ENCODE assay signal across 1 cellular context in the genomic region with DNA sequence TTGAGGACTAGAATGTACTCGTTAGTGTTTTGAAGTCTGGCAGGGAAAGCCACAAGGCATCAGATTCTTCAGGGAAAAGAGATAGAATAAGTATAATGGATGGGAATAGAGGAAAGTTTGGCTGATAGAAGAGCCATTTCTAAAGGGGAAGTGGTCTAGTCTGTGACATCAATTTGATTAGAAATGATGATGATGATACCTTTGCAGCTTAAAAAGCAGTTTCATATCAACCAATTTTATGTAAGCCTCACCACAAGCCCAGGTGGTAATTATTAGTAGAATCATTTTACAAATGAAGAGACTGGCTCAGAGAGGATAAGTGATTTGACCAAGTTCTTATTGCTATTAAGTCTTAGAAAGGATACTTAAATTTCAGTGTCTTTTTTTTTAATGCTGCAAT.
TF ChIP-seq lines count a peak whose summit lies in the region.

No MANE protein-coding gene starts in this region.

TF ChIP-seq in GM12878, 131 proteins besides CTCF, POLR2A, EP300 and RAD21 (continued from another document and continues in another):
- TF ChIP-seq, protein P1, sequence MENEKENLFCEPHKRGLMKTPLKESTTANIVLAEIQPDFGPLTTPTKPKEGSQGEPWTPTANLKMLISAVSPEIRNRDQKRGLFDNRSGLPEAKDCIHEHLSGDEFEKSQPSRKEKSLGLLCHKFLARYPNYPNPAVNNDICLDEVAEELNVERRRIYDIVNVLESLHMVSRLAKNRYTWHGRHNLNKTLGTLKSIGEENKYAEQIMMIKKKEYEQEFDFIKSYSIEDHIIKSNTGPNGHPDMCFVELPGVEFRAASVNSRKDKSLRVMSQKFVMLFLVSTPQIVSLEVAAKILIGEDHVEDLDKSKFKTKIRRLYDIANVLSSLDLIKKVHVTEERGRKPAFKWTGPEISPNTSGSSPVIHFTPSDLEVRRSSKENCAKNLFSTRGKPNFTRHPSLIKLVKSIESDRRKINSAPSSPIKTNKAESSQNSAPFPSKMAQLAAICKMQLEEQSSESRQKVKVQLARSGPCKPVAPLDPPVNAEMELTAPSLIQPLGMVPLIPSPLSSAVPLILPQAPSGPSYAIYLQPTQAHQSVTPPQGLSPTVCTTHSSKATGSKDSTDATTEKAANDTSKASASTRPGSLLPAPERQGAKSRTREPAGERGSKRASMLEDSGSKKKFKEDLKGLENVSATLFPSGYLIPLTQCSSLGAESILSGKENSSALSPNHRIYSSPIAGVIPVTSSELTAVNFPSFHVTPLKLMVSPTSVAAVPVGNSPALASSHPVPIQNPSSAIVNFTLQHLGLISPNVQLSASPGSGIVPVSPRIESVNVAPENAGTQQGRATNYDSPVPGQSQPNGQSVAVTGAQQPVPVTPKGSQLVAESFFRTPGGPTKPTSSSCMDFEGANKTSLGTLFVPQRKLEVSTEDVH (IDR thresholded peaks at IDR 0.05; ENCODE audit: low read depth, partially characterized antibody) = no peak
- peak; percentile 42 for TF ChIP-seq RUNX3 (IDR thresholded peaks at IDR 0.05; ENCODE audit: low read length)
- TF ChIP-seq, protein P2, sequence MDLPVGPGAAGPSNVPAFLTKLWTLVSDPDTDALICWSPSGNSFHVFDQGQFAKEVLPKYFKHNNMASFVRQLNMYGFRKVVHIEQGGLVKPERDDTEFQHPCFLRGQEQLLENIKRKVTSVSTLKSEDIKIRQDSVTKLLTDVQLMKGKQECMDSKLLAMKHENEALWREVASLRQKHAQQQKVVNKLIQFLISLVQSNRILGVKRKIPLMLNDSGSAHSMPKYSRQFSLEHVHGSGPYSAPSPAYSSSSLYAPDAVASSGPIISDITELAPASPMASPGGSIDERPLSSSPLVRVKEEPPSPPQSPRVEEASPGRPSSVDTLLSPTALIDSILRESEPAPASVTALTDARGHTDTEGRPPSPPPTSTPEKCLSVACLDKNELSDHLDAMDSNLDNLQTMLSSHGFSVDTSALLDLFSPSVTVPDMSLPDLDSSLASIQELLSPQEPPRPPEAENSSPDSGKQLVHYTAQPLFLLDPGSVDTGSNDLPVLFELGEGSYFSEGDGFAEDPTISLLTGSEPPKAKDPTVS (IDR thresholded peaks at IDR 0.05; ENCODE audit: low read depth, low read length) = no peak
- TF ChIP-seq, protein P3, sequence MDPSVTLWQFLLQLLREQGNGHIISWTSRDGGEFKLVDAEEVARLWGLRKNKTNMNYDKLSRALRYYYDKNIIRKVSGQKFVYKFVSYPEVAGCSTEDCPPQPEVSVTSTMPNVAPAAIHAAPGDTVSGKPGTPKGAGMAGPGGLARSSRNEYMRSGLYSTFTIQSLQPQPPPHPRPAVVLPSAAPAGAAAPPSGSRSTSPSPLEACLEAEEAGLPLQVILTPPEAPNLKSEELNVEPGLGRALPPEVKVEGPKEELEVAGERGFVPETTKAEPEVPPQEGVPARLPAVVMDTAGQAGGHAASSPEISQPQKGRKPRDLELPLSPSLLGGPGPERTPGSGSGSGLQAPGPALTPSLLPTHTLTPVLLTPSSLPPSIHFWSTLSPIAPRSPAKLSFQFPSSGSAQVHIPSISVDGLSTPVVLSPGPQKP (IDR thresholded peaks at IDR 0.05; ENCODE audit: low read depth, low read length) = no peak
- 0 out of 2 replicates have a peak, but pooled peaks have one; percentile 18 for TF ChIP-seq JUNB (IDR thresholded peaks at IDR 0.05)
- TF ChIP-seq HDAC6 (IDR thresholded peaks at IDR 0.05; ENCODE audit: unreplicated experiment) = no peak
- TF ChIP-seq, protein P4, sequence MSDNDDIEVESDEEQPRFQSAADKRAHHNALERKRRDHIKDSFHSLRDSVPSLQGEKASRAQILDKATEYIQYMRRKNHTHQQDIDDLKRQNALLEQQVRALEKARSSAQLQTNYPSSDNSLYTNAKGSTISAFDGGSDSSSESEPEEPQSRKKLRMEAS (IDR thresholded peaks at IDR 0.05; ENCODE audit: low read depth, low read length) = no peak
- no peak for TF ChIP-seq SUPT20H (IDR thresholded peaks at IDR 0.05; ENCODE audit: borderline replicate concordance, control insufficient read depth, low read depth, low read length)
- TF ChIP-seq EED (IDR thresholded peaks at IDR 0.05; ENCODE audit: low read depth) = no peak
- no peak for TF ChIP-seq STAT1 (conservative IDR thresholded peaks at IDR 0.05)
- no peak; the same call in 1 of the 2 replicates for TF ChIP-seq ZNF217 (IDR thresholded peaks at IDR 0.05)
- no peak for TF ChIP-seq NRF1 (conservative IDR thresholded peaks at IDR 0.05; ENCODE audit: low read depth, low read length)
- TF ChIP-seq ESRRA (IDR thresholded peaks at IDR 0.05; ENCODE audit: low read length) = no peak
- no peak; the same call in 1 of the 2 replicates for TF ChIP-seq NR2F1 (conservative IDR thresholded peaks at IDR 0.05)
- TF ChIP-seq JUND (IDR thresholded peaks at IDR 0.05; ENCODE audit: low read depth, low read length) = no peak
- no peak for TF ChIP-seq RCOR1 (conservative IDR thresholded peaks at IDR 0.05; ENCODE audit: low read depth, low read length)
- TF ChIP-seq, protein P5, sequence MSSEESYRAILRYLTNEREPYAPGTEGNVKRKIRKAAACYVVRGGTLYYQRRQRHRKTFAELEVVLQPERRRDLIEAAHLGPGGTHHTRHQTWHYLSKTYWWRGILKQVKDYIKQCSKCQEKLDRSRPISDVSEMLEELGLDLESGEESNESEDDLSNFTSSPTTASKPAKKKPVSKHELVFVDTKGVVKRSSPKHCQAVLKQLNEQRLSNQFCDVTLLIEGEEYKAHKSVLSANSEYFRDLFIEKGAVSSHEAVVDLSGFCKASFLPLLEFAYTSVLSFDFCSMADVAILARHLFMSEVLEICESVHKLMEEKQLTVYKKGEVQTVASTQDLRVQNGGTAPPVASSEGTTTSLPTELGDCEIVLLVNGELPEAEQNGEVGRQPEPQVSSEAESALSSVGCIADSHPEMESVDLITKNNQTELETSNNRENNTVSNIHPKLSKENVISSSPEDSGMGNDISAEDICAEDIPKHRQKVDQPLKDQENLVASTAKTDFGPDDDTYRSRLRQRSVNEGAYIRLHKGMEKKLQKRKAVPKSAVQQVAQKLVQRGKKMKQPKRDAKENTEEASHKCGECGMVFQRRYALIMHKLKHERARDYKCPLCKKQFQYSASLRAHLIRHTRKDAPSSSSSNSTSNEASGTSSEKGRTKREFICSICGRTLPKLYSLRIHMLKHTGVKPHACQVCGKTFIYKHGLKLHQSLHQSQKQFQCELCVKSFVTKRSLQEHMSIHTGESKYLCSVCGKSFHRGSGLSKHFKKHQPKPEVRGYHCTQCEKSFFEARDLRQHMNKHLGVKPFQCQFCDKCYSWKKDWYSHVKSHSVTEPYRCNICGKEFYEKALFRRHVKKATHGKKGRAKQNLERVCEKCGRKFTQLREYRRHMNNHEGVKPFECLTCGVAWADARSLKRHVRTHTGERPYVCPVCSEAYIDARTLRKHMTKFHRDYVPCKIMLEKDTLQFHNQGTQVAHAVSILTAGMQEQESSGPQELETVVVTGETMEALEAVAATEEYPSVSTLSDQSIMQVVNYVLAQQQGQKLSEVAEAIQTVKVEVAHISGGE (CRISPR knock-in tag; IDR thresholded peaks at IDR 0.05) = no peak
- TF ChIP-seq MTA2 (IDR thresholded peaks at IDR 0.05; ENCODE audit: low read depth) = peak; percentile 94
- TF ChIP-seq, protein P6, sequence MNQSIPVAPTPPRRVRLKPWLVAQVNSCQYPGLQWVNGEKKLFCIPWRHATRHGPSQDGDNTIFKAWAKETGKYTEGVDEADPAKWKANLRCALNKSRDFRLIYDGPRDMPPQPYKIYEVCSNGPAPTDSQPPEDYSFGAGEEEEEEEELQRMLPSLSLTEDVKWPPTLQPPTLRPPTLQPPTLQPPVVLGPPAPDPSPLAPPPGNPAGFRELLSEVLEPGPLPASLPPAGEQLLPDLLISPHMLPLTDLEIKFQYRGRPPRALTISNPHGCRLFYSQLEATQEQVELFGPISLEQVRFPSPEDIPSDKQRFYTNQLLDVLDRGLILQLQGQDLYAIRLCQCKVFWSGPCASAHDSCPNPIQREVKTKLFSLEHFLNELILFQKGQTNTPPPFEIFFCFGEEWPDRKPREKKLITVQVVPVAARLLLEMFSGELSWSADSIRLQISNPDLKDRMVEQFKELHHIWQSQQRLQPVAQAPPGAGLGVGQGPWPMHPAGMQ (IDR thresholded peaks at IDR 0.05; ENCODE audit: borderline replicate concordance) = no peak
- TF ChIP-seq, protein P7, sequence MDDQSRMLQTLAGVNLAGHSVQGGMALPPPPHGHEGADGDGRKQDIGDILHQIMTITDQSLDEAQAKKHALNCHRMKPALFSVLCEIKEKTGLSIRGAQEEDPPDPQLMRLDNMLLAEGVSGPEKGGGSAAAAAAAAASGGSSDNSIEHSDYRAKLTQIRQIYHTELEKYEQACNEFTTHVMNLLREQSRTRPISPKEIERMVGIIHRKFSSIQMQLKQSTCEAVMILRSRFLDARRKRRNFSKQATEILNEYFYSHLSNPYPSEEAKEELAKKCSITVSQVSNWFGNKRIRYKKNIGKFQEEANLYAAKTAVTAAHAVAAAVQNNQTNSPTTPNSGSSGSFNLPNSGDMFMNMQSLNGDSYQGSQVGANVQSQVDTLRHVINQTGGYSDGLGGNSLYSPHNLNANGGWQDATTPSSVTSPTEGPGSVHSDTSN (IDR thresholded peaks at IDR 0.05; ENCODE audit: insufficient replicate concordance, low read depth, low read length) = no peak
- no peak for TF ChIP-seq SMAD5 (IDR thresholded peaks at IDR 0.05; ENCODE audit: low read depth)
- TF ChIP-seq TAF1 (IDR thresholded peaks at IDR 0.05; ENCODE audit: borderline replicate concordance, low read depth, low read length) = no peak
- TF ChIP-seq, protein P8, sequence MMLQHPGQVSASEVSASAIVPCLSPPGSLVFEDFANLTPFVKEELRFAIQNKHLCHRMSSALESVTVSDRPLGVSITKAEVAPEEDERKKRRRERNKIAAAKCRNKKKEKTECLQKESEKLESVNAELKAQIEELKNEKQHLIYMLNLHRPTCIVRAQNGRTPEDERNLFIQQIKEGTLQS (IDR thresholded peaks at IDR 0.05; ENCODE audit: borderline replicate concordance, extremely low read depth, low read depth, low read length) = no peak
- peak; percentile 72 to 82 for TF ChIP-seq IKZF2 (IDR thresholded peaks at IDR 0.05)
- TF ChIP-seq ATF7 (IDR thresholded peaks at IDR 0.05; ENCODE audit: low read depth) = 0 out of 2 replicates have a peak, but pooled peaks have one; percentile 20
- no peak for TF ChIP-seq RFX5 (IDR thresholded peaks at IDR 0.05; ENCODE audit: low read depth, low read length)
- no peak for TF ChIP-seq ASH2L (IDR thresholded peaks at IDR 0.05; ENCODE audit: borderline replicate concordance, low read depth)
- TF ChIP-seq BCL11A (IDR thresholded peaks at IDR 0.05; ENCODE audit: low read depth, low read length) = peak; percentile 84; the same call in 1 of the 2 replicates
- no peak for TF ChIP-seq RELA (IDR thresholded peaks at IDR 0.05; ENCODE audit: borderline replicate concordance, partially characterized antibody)
- TF ChIP-seq CEBPB (IDR thresholded peaks at IDR 0.05; ENCODE audit: borderline replicate concordance in 1 of 2, low read depth in 2 of 2, low read length in 2 of 2) = no peak
- peak; percentile 91 for TF ChIP-seq SPI1 (IDR thresholded peaks at IDR 0.05; ENCODE audit: borderline replicate concordance, insufficient read depth, low read depth, low read length)
- no peak for TF ChIP-seq HCFC1 (IDR thresholded peaks at IDR 0.05; ENCODE audit: low read length)
- no peak for TF ChIP-seq SP1 (IDR thresholded peaks at IDR 0.05; ENCODE audit: low read depth, low read length)
- no peak for TF ChIP-seq ZNF384 (IDR thresholded peaks at IDR 0.05; ENCODE audit: borderline replicate concordance, low read depth, low read length)
- no peak for TF ChIP-seq ZBED1 (IDR thresholded peaks at IDR 0.05; ENCODE audit: borderline replicate concordance)
- TF ChIP-seq, protein P9, sequence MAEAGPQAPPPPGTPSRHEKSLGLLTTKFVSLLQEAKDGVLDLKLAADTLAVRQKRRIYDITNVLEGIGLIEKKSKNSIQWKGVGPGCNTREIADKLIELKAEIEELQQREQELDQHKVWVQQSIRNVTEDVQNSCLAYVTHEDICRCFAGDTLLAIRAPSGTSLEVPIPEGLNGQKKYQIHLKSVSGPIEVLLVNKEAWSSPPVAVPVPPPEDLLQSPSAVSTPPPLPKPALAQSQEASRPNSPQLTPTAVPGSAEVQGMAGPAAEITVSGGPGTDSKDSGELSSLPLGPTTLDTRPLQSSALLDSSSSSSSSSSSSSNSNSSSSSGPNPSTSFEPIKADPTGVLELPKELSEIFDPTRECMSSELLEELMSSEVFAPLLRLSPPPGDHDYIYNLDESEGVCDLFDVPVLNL (IDR thresholded peaks at IDR 0.05; ENCODE audit: low read depth, low read length) = no peak
- TF ChIP-seq, protein P10, sequence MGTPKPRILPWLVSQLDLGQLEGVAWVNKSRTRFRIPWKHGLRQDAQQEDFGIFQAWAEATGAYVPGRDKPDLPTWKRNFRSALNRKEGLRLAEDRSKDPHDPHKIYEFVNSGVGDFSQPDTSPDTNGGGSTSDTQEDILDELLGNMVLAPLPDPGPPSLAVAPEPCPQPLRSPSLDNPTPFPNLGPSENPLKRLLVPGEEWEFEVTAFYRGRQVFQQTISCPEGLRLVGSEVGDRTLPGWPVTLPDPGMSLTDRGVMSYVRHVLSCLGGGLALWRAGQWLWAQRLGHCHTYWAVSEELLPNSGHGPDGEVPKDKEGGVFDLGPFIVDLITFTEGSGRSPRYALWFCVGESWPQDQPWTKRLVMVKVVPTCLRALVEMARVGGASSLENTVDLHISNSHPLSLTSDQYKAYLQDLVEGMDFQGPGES (IDR thresholded peaks at IDR 0.05) = no peak
- no peak for TF ChIP-seq KLF5 (IDR thresholded peaks at IDR 0.05; ENCODE audit: partially characterized antibody)
- no peak for TF ChIP-seq EGR1 (IDR thresholded peaks at IDR 0.05; ENCODE audit: borderline replicate concordance in 1 of 2, low read depth in 2 of 2, low read length in 2 of 2)
- TF ChIP-seq SMARCA5 (IDR thresholded peaks at IDR 0.05) = no peak
- TF ChIP-seq CBX5 (IDR thresholded peaks at IDR 0.05; ENCODE audit: low read depth) = no peak
- no peak for TF ChIP-seq ZNF207 (IDR thresholded peaks at IDR 0.05; ENCODE audit: borderline replicate concordance)
- no peak for TF ChIP-seq NFIC (IDR thresholded peaks at IDR 0.05; ENCODE audit: low read depth, low read length)
- TF ChIP-seq PAX8 (IDR thresholded peaks at IDR 0.05) = no peak
- no peak for TF ChIP-seq CBFB (IDR thresholded peaks at IDR 0.05; ENCODE audit: low read depth)
- TF ChIP-seq, protein P11, sequence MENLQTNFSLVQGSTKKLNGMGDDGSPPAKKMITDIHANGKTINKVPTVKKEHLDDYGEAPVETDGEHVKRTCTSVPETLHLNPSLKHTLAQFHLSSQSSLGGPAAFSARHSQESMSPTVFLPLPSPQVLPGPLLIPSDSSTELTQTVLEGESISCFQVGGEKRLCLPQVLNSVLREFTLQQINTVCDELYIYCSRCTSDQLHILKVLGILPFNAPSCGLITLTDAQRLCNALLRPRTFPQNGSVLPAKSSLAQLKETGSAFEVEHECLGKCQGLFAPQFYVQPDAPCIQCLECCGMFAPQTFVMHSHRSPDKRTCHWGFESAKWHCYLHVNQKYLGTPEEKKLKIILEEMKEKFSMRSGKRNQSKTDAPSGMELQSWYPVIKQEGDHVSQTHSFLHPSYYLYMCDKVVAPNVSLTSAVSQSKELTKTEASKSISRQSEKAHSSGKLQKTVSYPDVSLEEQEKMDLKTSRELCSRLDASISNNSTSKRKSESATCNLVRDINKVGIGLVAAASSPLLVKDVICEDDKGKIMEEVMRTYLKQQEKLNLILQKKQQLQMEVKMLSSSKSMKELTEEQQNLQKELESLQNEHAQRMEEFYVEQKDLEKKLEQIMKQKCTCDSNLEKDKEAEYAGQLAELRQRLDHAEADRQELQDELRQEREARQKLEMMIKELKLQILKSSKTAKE (IDR thresholded peaks at IDR 0.05; ENCODE audit: low read depth, poor library complexity, severe bottlenecking) = no peak
- TF ChIP-seq PML (IDR thresholded peaks at IDR 0.05; ENCODE audit: low read length) = no peak
- no peak for TF ChIP-seq HDAC2 (IDR thresholded peaks at IDR 0.05)
- no peak for TF ChIP-seq TCF7 (IDR thresholded peaks at IDR 0.05; ENCODE audit: borderline replicate concordance)
- no peak for TF ChIP-seq MYC (IDR thresholded peaks at IDR 0.05; ENCODE audit: insufficient read depth, insufficient read length, insufficient replicate concordance, low read length, severe bottlenecking)
- TF ChIP-seq RBBP5 (conservative IDR thresholded peaks at IDR 0.05) = no peak
